Comparison of ENCODE assay signal across 31 cellular contexts in genomic region chr15:70490148-70490837, GRCh38.
A peak's percentile ranks its signal among the peaks of the same experiment; 100 is the strongest.
DNase-seq lines count a peak whose midpoint lies in the region; ATAC-seq, FAIRE-seq and TF ChIP-seq lines count a peak whose summit lies in the region.
"Had no signal": no experiment of that assay in that cellular context is flagged by ENCODE, and none has a peak within 500 bp of the region (broad histone marks: within the 10 kb centered on the region; RNA-seq: fewer than 3 reads in every experiment).

No MANE protein-coding gene starts in this region.

- peaks cover 10% of the 10 kb centered on the region; the same call in 1 of the 2 replicates for H4K20me1 ChIP-seq in K562 (replicated peaks; ENCODE audit: control insufficient read depth, insufficient read depth, low read length)

- TF ChIP-seq RAD21 in K562 (CRISPR knock-in tag; conservative IDR thresholded peaks at IDR 0.05 in 1 of 2, IDR thresholded peaks at IDR 0.05 in 1 of 2) = no peak

- no peaks in the 10 kb centered on the region for H3K79me2 ChIP-seq in K562 (ENCODE audit: control insufficient read depth, insufficient read depth, low read length)

- intact Hi-C loops in CD4-positive, alpha-beta T cell (cut with DNase I, micrococcal nuclease) = loop anchor here (5.0 kb wide), 4 partner anchors 67 to 733 kb away; partner anchors contain the start of gene TLE3 (in 2 of the 2)
- intact Hi-C loops in K562 (cut with micrococcal nuclease) = no loop called here

- H3K4me1 ChIP-seq in K562 (replicated peaks in 1 of 2; ENCODE audit: control insufficient read depth in 2 of 2, insufficient read depth in 2 of 2, low read length in 2 of 2) = peaks cover 0 to 5% of the 10 kb centered on the region in 2 experiments; a peak in 3 of 5 replicates
- H3K4me1 ChIP-seq: right atrium auricular region had no signal

- no peak for FAIRE-seq in K562 (lab: Jason Lieb, UNC)
- FAIRE-seq: A204.1, bronchial epithelial cell, colon, GM19239, HTR-8/SVneo, small intestine had no signal

- no peak overlapping the region for H3K9ac ChIP-seq in K562 (ENCODE audit: insufficient read depth in 1 of 2, low read depth in 2 of 2, low read length in 2 of 2)

- in situ Hi-C loops in K562 (cut with MboI) = loop anchor here (25.0 kb wide), 1 partner anchor 753 kb away; no protein-coding TSS in a partner anchor

- TF ChIP-seq CTCF in CD4-positive, alpha-beta T cell (IDR thresholded peaks at IDR 0.05) = no peak
- TF ChIP-seq CTCF in K562 (IDR thresholded peaks at IDR 0.05 in 2 of 3, conservative IDR thresholded peaks at IDR 0.05 in 1 of 3; ENCODE audit: insufficient read depth in 2 of 3, low read depth in 1 of 3, low read length in 3 of 3) = no peak

- H3K9me3 ChIP-seq in CD4-positive, alpha-beta T cell (ENCODE audit: control insufficient read depth, low read length) = no peaks in the 10 kb centered on the region
- H3K9me3 ChIP-seq in K562 (replicated peaks; ENCODE audit: control insufficient read depth, insufficient read depth, low read depth, low read length) = no peaks in the 10 kb centered on the region
- H3K9me3 ChIP-seq: gastroesophageal sphincter, MG63, mucosa of descending colon, right atrium auricular region, tibial artery had no signal

- H3K36me3 Mint-ChIP-seq in activated CD4-positive, alpha-beta T cell treated with anti-CD3 and anti-CD28 coated beads, Interleukin-2, amount 10 ng/mL, durations not matched to agents 7 days and 5 days (ENCODE audit: low read depth) = peaks cover 5% of the 10 kb centered on the region
- no peaks in the 10 kb centered on the region for H3K36me3 Mint-ChIP-seq in CD4-positive, alpha-beta T cell (ENCODE audit: low read depth)
- H3K36me3 Mint-ChIP-seq in natural killer cell treated with Interleukin-12 subunit alpha and Interleukin-12 subunit beta and Interleukin-15 and Interleukin-18, amount 100 ng/mL, for 72 hours = no peaks in the 10 kb centered on the region
- H3K36me3 Mint-ChIP-seq: CD8-positive, alpha-beta memory T cell; WTC11 had no signal

- no peaks in the 10 kb centered on the region for H3K27me3 ChIP-seq in CD4-positive, alpha-beta T cell (ENCODE audit: control insufficient read depth, insufficient read depth, low read length)
- peaks cover 15 to 43% of the 10 kb centered on the region in 2 experiments; a peak in 4 of 5 replicates for H3K27me3 ChIP-seq in K562 (ENCODE audit: control insufficient read depth in 2 of 2, insufficient read depth in 2 of 2, low read length in 2 of 2)
- H3K27me3 ChIP-seq: gastroesophageal sphincter, MG63, right atrium auricular region, tibial artery had no signal

- H3K4me3 ChIP-seq in K562 = no peak overlapping the region
- H3K4me3 ChIP-seq: gastroesophageal sphincter, lung, MG63, mucosa of descending colon, right atrium auricular region, tibial artery had no signal

- H3K9me3 Mint-ChIP-seq in activated CD4-positive, alpha-beta T cell treated with anti-CD3 and anti-CD28 coated beads, Interleukin-2, amount 10 ng/mL, durations not matched to agents 7 days and 5 days = no peaks in the 10 kb centered on the region
- H3K9me3 Mint-ChIP-seq in CD4-positive, alpha-beta T cell = no peaks in the 10 kb centered on the region
- H3K9me3 Mint-ChIP-seq in natural killer cell treated with Interleukin-12 subunit alpha and Interleukin-12 subunit beta and Interleukin-15 and Interleukin-18, amount 100 ng/mL, for 72 hours = no peaks in the 10 kb centered on the region
- H3K9me3 Mint-ChIP-seq: activated naive CD4-positive, alpha-beta T cell treated with anti-CD3 and anti-CD28 coated beads, Interleukin-2, amount 10 ng/mL, durations not matched to agents 7 days and 5 days; neural crest cell; WTC11 had no signal

- CTCF ChIA-PET in activated CD4-positive, alpha-beta T cell treated with anti-CD3 and anti-CD28 coated beads, Interleukin-2, amount 10 ng/mL, durations not matched to agents 7 days and 5 days (lab: Charles Lee) = interaction anchor here (1.1 to 16.6 kb wide), 3 partner anchors 14 to 1012 kb away, joined by 3 to 219 read pairs (median 9); no protein-coding TSS in a partner anchor
- CTCF ChIA-PET in CD4-positive, alpha-beta T cell (lab: Charles Lee) = interaction anchor here (1.4 to 3.2 kb wide), 2 partner anchors 22 to 34 kb away, joined by 3 to 7 read pairs; no protein-coding TSS in a partner anchor
- CTCF ChIA-PET in K562 (lab: Yijun Ruan, JAX; ENCODE audit: low intra/inter-chr PET ratio) = no interaction called here

- H3K27ac ChIP-seq in CD4-positive, alpha-beta T cell (ENCODE audit: low read depth, low read length) = no peak overlapping the region
- no peak overlapping the region for H3K27ac ChIP-seq in K562 (ENCODE audit: extremely low read depth, low read depth, low read length)
- H3K27ac ChIP-seq: gastroesophageal sphincter, right atrium auricular region, tibial artery had no signal

- no peak overlapping the region for H3K4me3 Mint-ChIP-seq in activated CD4-positive, alpha-beta T cell treated with anti-CD3 and anti-CD28 coated beads, Interleukin-2, amount 10 ng/mL, durations not matched to agents 7 days and 5 days
- peak overlapping the region; percentile 36 for H3K4me3 Mint-ChIP-seq in CD4-positive, alpha-beta T cell
- H3K4me3 Mint-ChIP-seq in natural killer cell treated with Interleukin-12 subunit alpha and Interleukin-12 subunit beta and Interleukin-15 and Interleukin-18, amount 100 ng/mL, for 72 hours = peak overlapping the region; percentile 62
- H3K4me3 Mint-ChIP-seq: activated naive CD4-positive, alpha-beta T cell treated with anti-CD3 and anti-CD28 coated beads, Interleukin-2, amount 10 ng/mL, durations not matched to agents 7 days and 5 days; neural crest cell; WTC11 had no signal

- no peak overlapping the region for H3K4me2 ChIP-seq in K562 (ENCODE audit: insufficient read depth, low read length)

- TF ChIP-seq POLR2A in K562 (conservative IDR thresholded peaks at IDR 0.05) = no peak

- H3K9me1 ChIP-seq in K562 (ENCODE audit: control insufficient read depth, insufficient read depth, low read length) = no peaks in the 10 kb centered on the region

- WGBS in K562 (ENCODE audit: insufficient coverage, low coverage, missing lambda C conversion rate) = 6% methylated on average over 11 of the region's 11 CpGs

- H3K27me3 Mint-ChIP-seq in activated CD4-positive, alpha-beta T cell treated with anti-CD3 and anti-CD28 coated beads, Interleukin-2, amount 10 ng/mL, durations not matched to agents 7 days and 5 days = peaks cover 55% of the 10 kb centered on the region
- no peaks in the 10 kb centered on the region for H3K27me3 Mint-ChIP-seq in CD4-positive, alpha-beta T cell
- H3K27me3 Mint-ChIP-seq in natural killer cell treated with Interleukin-12 subunit alpha and Interleukin-12 subunit beta and Interleukin-15 and Interleukin-18, amount 100 ng/mL, for 72 hours = peaks cover 14 to 33% of the 10 kb centered on the region in 2 donors

- H3K4me1 Mint-ChIP-seq in activated CD4-positive, alpha-beta T cell treated with anti-CD3 and anti-CD28 coated beads, Interleukin-2, amount 10 ng/mL, durations not matched to agents 7 days and 5 days = peaks cover 90% of the 10 kb centered on the region
- H3K4me1 Mint-ChIP-seq in CD4-positive, alpha-beta T cell (ENCODE audit: low read depth) = peaks cover 83% of the 10 kb centered on the region
- peaks cover 86 to 92% of the 10 kb centered on the region in 2 donors for H3K4me1 Mint-ChIP-seq in natural killer cell treated with Interleukin-12 subunit alpha and Interleukin-12 subunit beta and Interleukin-15 and Interleukin-18, amount 100 ng/mL, for 72 hours (ENCODE audit: low read depth in 2 of 2)

- H3K36me3 ChIP-seq in K562 (ENCODE audit: control insufficient read depth, insufficient read depth, low read length) = no peaks in the 10 kb centered on the region
- H3K36me3 ChIP-seq: gastroesophageal sphincter, MG63, right atrium auricular region, tibial artery had no signal

- POLR2A ChIA-PET in activated CD4-positive, alpha-beta T cell treated with anti-CD3 and anti-CD28 coated beads, Interleukin-2, amount 10 ng/mL, durations not matched to agents 7 days and 5 days (lab: Charles Lee) = no interaction called here
- POLR2A ChIA-PET in CD4-positive, alpha-beta T cell (lab: Charles Lee) = interaction anchor here (1.4 to 4.8 kb wide), 2 partner anchors 14 to 393 kb away, joined by 3 to 55 read pairs; partner anchors contain the start of gene TLE3
- POLR2A ChIA-PET in K562 (lab: Yijun Ruan, JAX) = interaction anchor here (0.6 to 1.2 kb wide), 3 partner anchors 51 to 986 kb away, joined by 3 read pairs; no protein-coding TSS in a partner anchor

- ATAC-seq in CD4-positive, alpha-beta T cell (ENCODE audit: poor library complexity) = no peak
- no peak for ATAC-seq in K562
- ATAC-seq in natural killer cell treated with Interleukin-12 subunit alpha and Interleukin-12 subunit beta and Interleukin-15 and Interleukin-18, amount 100 ng/mL, for 72 hours = no peak
- no peak for ATAC-seq in GM19023 (IDR thresholded peaks at IDR 0.05; ENCODE audit: unreplicated experiment)
- ATAC-seq: gastroesophageal sphincter, mucosa of descending colon, WTC11 had no signal

- no peak overlapping the region for H2AFZ ChIP-seq in K562 (ENCODE audit: low read depth, low read length)

- BruUV-seq in K562 (replicated peaks; lab: Mats Ljungman, UMichigan) = no TSS peak

- no peak for DNase-seq in activated CD4-positive, alpha-beta T cell treated with anti-CD3 and anti-CD28 coated beads, Interleukin-2, amount 10 ng/mL, durations not matched to agents 7 days and 5 days
- DNase-seq in activated CD4-positive, alpha-beta T cell treated with anti-CD3 and anti-CD28 coated beads for 48 hours = no peak
- DNase-seq in CD4-positive, alpha-beta T cell = no peak
- no peak for DNase-seq in K562 (ENCODE audit: extremely low read depth in 1 of 4, low spot score in 3 of 4)
- DNase-seq in natural killer cell treated with Interleukin-12 subunit alpha and Interleukin-12 subunit beta and Interleukin-15 and Interleukin-18, amount 100 ng/mL, for 72 hours (ENCODE audit: low spot score) = no peak
- DNase-seq in GM19238 (ENCODE audit: insufficient read length, low spot score) = no peak
- DNase-seq in NCI-H748 treated with DMSO at 0.1 percent for 48 hours (lab: John Stamatoyannopoulos, UW) = no peak
- DNase-seq: activated CD4-positive, alpha-beta T cell treated with anti-CD3 and anti-CD28 coated beads, Interleukin-2, amount 50 U/mL, for 4 hours; activated naive CD4-positive, alpha-beta T cell treated with anti-CD3 and anti-CD28 coated beads, Interleukin-2, amount 10 ng/mL, durations not matched to agents 7 days and 5 days; CD8-positive, alpha-beta memory T cell; effector CD4-positive, alpha-beta T cell; KBM-7; MG63; mucosa of descending colon; NCI-H2029; NCI-H526 treated with DMSO at 0.1 percent for 48 hours; SHP77; small intestine; stimulated activated CD4-positive, alpha-beta T cell treated with anti-CD3 and anti-CD28 coated beads, Interleukin-1b, Interleukin-23, amount 100 ng/mL, for 48 hours; tibial artery had no signal

- H3K27ac Mint-ChIP-seq in activated CD4-positive, alpha-beta T cell treated with anti-CD3 and anti-CD28 coated beads, Interleukin-2, amount 10 ng/mL, durations not matched to agents 7 days and 5 days = peak overlapping the region; percentile 71
- no peak overlapping the region for H3K27ac Mint-ChIP-seq in CD4-positive, alpha-beta T cell
- peak overlapping the region; percentile 90 for H3K27ac Mint-ChIP-seq in natural killer cell treated with Interleukin-12 subunit alpha and Interleukin-12 subunit beta and Interleukin-15 and Interleukin-18, amount 100 ng/mL, for 72 hours
- H3K27ac Mint-ChIP-seq: activated naive CD4-positive, alpha-beta T cell treated with anti-CD3 and anti-CD28 coated beads, Interleukin-2, amount 10 ng/mL, durations not matched to agents 7 days and 5 days; WTC11 had no signal

- no peak for TF ChIP-seq EP300 in K562 (IDR thresholded peaks at IDR 0.05; ENCODE audit: low read length)
